In genomic region chr12:21656931-21657335, GRCh38 we compare ENCODE assay signal across 2 cellular contexts.
TF ChIP-seq lines count a peak whose summit lies in the region.

No MANE protein-coding gene starts in this region.

TF ChIP-seq in liver, 16 proteins besides CTCF, POLR2A, EP300 and RAD21:
- no peak for TF ChIP-seq HNF4G (IDR thresholded peaks at IDR 0.05)
- no peak for TF ChIP-seq YY1 (IDR thresholded peaks at IDR 0.05)
- no peak for TF ChIP-seq TAF1 (conservative IDR thresholded peaks at IDR 0.05)
- TF ChIP-seq SP1 (IDR thresholded peaks at IDR 0.05), result no peak
- no peak for TF ChIP-seq RXRA (IDR thresholded peaks at IDR 0.05)
- no peak for TF ChIP-seq JUND (IDR thresholded peaks at IDR 0.05)
- no peak for TF ChIP-seq FOXA1 (IDR thresholded peaks at IDR 0.05)
- TF ChIP-seq, protein P1, sequence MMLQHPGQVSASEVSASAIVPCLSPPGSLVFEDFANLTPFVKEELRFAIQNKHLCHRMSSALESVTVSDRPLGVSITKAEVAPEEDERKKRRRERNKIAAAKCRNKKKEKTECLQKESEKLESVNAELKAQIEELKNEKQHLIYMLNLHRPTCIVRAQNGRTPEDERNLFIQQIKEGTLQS (IDR thresholded peaks at IDR 0.05), result no peak
- no peak for TF ChIP-seq ZBTB33 (IDR thresholded peaks at IDR 0.05)
- no peak for TF ChIP-seq GABPA (IDR thresholded peaks at IDR 0.05 in 1 of 2, conservative IDR thresholded peaks at IDR 0.05 in 1 of 2)
- no peak for TF ChIP-seq REST (IDR thresholded peaks at IDR 0.05)

TF ChIP-seq in HepG2, 621 proteins besides CTCF, POLR2A, EP300 and RAD21:
- TF ChIP-seq ZNF292 (CRISPR knock-in tag; IDR thresholded peaks at IDR 0.05; ENCODE audit: borderline replicate concordance, low read depth), result no peak
- TF ChIP-seq ZNF317 (CRISPR knock-in tag; IDR thresholded peaks at IDR 0.05), result no peak
- no peak for TF ChIP-seq REL (CRISPR knock-in tag; conservative IDR thresholded peaks at IDR 0.05)
- TF ChIP-seq, protein P2, sequence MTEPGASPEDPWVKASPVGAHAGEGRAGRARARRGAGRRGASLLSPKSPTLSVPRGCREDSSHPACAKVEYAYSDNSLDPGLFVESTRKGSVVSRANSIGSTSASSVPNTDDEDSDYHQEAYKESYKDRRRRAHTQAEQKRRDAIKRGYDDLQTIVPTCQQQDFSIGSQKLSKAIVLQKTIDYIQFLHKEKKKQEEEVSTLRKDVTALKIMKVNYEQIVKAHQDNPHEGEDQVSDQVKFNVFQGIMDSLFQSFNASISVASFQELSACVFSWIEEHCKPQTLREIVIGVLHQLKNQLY (CRISPR knock-in tag; IDR thresholded peaks at IDR 0.05), result no peak
- no peak for TF ChIP-seq RFXAP (CRISPR knock-in tag; IDR thresholded peaks at IDR 0.05; ENCODE audit: borderline replicate concordance)
- no peak for TF ChIP-seq HIVEP1 (CRISPR knock-in tag; IDR thresholded peaks at IDR 0.05)
- no peak for TF ChIP-seq PTBP1 (IDR thresholded peaks at IDR 0.05; ENCODE audit: low read depth, low read length, poor library complexity, severe bottlenecking)
- TF ChIP-seq EZH2 (conservative IDR thresholded peaks at IDR 0.05; ENCODE audit: low read depth, low read length), result no peak
- TF ChIP-seq ZNF790 (CRISPR knock-in tag; IDR thresholded peaks at IDR 0.05; ENCODE audit: borderline replicate concordance), result no peak
- TF ChIP-seq STAT5B (CRISPR knock-in tag; IDR thresholded peaks at IDR 0.05), result no peak
- TF ChIP-seq, protein P3, sequence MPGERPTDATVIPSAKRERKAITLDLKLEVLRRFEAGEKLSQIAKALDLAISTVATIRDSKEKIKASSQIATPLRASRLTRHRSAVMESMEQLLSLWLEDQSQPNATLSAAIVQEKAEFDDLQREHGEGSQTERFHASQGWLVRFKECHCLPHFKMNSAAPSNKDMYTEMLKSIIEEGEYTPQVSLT (CRISPR knock-in tag; IDR thresholded peaks at IDR 0.05; ENCODE audit: borderline replicate concordance, low read depth), result no peak
- no peak for TF ChIP-seq ZNF563 (CRISPR knock-in tag; IDR thresholded peaks at IDR 0.05)
- no peak for TF ChIP-seq HHEX (CRISPR knock-in tag; IDR thresholded peaks at IDR 0.05)
- no peak for TF ChIP-seq AKAP8 (CRISPR knock-in tag; IDR thresholded peaks at IDR 0.05)
- TF ChIP-seq ZNF430 (CRISPR knock-in tag; IDR thresholded peaks at IDR 0.05), result no peak
